In the genomic region with DNA sequence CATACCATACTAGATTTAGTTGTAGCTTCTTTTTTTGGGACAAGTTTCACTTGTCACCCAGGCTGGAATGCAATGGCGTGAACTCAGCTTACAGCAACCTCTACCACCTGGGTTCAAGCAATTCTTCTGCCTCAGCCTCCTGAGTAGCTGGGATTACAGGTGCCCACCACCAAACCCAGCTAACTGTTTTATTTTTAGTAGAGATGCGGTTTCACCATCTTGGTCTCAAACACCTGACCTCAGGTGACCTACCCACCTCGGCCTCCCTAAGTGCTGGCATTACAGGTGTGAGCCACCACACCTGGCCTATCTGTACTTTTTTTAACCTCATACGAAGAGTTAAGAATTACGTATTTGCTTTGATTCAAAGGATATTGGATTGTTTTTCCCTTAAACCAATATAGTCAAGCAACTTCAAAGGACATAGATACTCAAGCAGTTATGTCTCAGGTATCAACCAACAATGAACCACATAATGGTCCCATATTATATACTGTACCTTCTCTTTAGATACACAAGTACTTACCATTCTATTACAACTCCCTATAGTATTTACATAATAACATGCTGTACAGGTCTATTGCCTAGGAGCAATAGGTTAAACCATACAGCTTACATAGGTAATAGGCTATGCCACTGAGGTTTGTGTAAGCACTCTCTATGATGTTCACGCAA, we compare ENCODE assay signal across 1 cellular context.
A peak's percentile ranks its signal among the peaks of the same experiment; 100 is the strongest.
TF ChIP-seq lines count a peak whose summit lies in the region.

No MANE protein-coding gene starts in this region.

TF ChIP-seq in SK-N-SH treated with all-trans-retinoic acid at 6 μM for 48 hours, 23 proteins besides CTCF, POLR2A, EP300 and RAD21:
- TF ChIP-seq, protein P1, sequence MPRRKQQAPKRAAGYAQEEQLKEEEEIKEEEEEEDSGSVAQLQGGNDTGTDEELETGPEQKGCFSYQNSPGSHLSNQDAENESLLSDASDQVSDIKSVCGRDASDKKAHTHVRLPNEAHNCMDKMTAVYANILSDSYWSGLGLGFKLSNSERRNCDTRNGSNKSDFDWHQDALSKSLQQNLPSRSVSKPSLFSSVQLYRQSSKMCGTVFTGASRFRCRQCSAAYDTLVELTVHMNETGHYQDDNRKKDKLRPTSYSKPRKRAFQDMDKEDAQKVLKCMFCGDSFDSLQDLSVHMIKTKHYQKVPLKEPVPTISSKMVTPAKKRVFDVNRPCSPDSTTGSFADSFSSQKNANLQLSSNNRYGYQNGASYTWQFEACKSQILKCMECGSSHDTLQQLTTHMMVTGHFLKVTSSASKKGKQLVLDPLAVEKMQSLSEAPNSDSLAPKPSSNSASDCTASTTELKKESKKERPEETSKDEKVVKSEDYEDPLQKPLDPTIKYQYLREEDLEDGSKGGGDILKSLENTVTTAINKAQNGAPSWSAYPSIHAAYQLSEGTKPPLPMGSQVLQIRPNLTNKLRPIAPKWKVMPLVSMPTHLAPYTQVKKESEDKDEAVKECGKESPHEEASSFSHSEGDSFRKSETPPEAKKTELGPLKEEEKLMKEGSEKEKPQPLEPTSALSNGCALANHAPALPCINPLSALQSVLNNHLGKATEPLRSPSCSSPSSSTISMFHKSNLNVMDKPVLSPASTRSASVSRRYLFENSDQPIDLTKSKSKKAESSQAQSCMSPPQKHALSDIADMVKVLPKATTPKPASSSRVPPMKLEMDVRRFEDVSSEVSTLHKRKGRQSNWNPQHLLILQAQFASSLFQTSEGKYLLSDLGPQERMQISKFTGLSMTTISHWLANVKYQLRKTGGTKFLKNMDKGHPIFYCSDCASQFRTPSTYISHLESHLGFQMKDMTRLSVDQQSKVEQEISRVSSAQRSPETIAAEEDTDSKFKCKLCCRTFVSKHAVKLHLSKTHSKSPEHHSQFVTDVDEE (CRISPR knock-in tag; IDR thresholded peaks at IDR 0.05) = no peak
- no peak for TF ChIP-seq SNAI2 (CRISPR knock-in tag; IDR thresholded peaks at IDR 0.05)
- TF ChIP-seq, protein P2, sequence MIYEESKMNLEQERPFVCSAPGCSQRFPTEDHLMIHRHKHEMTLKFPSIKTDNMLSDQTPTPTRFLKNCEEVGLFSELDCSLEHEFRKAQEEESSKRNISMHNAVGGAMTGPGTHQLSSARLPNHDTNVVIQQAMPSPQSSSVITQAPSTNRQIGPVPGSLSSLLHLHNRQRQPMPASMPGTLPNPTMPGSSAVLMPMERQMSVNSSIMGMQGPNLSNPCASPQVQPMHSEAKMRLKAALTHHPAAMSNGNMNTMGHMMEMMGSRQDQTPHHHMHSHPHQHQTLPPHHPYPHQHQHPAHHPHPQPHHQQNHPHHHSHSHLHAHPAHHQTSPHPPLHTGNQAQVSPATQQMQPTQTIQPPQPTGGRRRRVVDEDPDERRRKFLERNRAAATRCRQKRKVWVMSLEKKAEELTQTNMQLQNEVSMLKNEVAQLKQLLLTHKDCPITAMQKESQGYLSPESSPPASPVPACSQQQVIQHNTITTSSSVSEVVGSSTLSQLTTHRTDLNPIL (CRISPR knock-in tag; IDR thresholded peaks at IDR 0.05; ENCODE audit: low read depth) = peak; percentile 37; the same call in 1 of the 2 replicates
TF ChIP-seq in SK-N-SH treated with all-trans-retinoic acid at 6 μM for 48 hours: peak in this region for 1.
